23 cellular contexts compared by ENCODE assay signal in genomic region chr16:47013172-47013571, GRCh38.
"Had no signal": no experiment of that assay in that cellular context is flagged by ENCODE, and none has a peak within 500 bp of the region (broad histone marks: within the 10 kb centered on the region; RNA-seq: fewer than 3 reads in every experiment).

No MANE protein-coding gene starts in this region.

- H3K9me3 Mint-ChIP-seq: mesothelial cell of epicardium had no signal

- H3K27me3 Mint-ChIP-seq: naive B cell had no signal

- H3K4me1 ChIP-seq: esophagus muscularis mucosa, gastroesophageal sphincter, lower lobe of right lung had no signal

- H3K4me3 ChIP-seq: coronary artery, dorsolateral prefrontal cortex, esophagus muscularis mucosa, gastroesophageal sphincter, heart left ventricle, left lung, lower lobe of right lung, mucosa of descending colon had no signal

- H3K4me1 Mint-ChIP-seq: mesothelial cell of epicardium had no signal

- H3K36me3 ChIP-seq: esophagus muscularis mucosa, gastroesophageal sphincter, heart left ventricle, left lung, lower lobe of right lung had no signal

- H3K36me3 Mint-ChIP-seq: mesothelial cell of epicardium, naive B cell had no signal

- H3K27ac Mint-ChIP-seq: mesothelial cell of epicardium had no signal

- H3K4me3 Mint-ChIP-seq: mesothelial cell of epicardium, naive B cell had no signal

- ATAC-seq: foreskin keratinocyte, gastroesophageal sphincter, heart left ventricle, left cardiac atrium, left lung, left ventricle myocardium superior, lower lobe of right lung, mucosa of descending colon had no signal

- DNase-seq: dermis blood vessel endothelial cell; dorsolateral prefrontal cortex; effector CD4-positive, alpha-beta T cell; effector memory CD4-positive, alpha-beta T cell; foreskin keratinocyte; heart left ventricle; hippocampal formation; left cardiac atrium; left lung; left ventricle myocardium superior; lower lobe of right lung; mesenchymal stem cell; mucosa of descending colon; naive B cell had no signal

- FAIRE-seq: colon, endothelial cell of umbilical vein, frontal cortex, islet of Langerhans, keratinocyte had no signal

- H3K9me3 ChIP-seq: esophagus muscularis mucosa, gastroesophageal sphincter, heart left ventricle, left lung, lower lobe of right lung, mucosa of descending colon had no signal

- H3K27ac ChIP-seq: coronary artery, dorsolateral prefrontal cortex, esophagus muscularis mucosa, foreskin keratinocyte, gastroesophageal sphincter, heart left ventricle, left lung, lower lobe of right lung had no signal

- H3K27me3 ChIP-seq: dorsolateral prefrontal cortex, foreskin keratinocyte, heart left ventricle, left lung had no signal
